ENCODE assay signal across 8 cellular contexts in genomic region chr2:230902180-230902899, GRCh38. TPM values are rescaled to one million over a fixed set of nuclear protein-coding genes. Genes with fewer than 3 reads are reported as not detected.
A peak's percentile ranks its signal among the peaks of the same experiment; 100 is the strongest.
DNase-seq lines count a peak whose midpoint lies in the region; ATAC-seq and TF ChIP-seq lines count a peak whose summit lies in the region.

No MANE protein-coding gene starts in this region.

- POLR2A ChIA-PET in activated CD8-positive, alpha-beta T cell treated with anti-CD3 and anti-CD28 coated beads for 36 hours (lab: Charles Lee) = interaction anchor here (0.7 to 1.4 kb wide), 5 partner anchors 10 to 85 kb away, joined by 3 to 10 read pairs (median 4); no protein-coding TSS in a partner anchor

- no peaks in the 10 kb centered on the region for H3K9me3 Mint-ChIP-seq in activated CD8-positive, alpha-beta T cell treated with anti-CD3 and anti-CD28 coated beads for 36 hours
- H3K9me3 Mint-ChIP-seq in neural progenitor cell = no peaks in the 10 kb centered on the region

- no peak overlapping the region for H3K4me3 ChIP-seq in esophagus squamous epithelium
- peak overlapping the region; percentile 16 for H3K4me3 ChIP-seq in neural progenitor cell

- no peak overlapping the region for H3K9ac ChIP-seq in neural progenitor cell

- H3K4me3 Mint-ChIP-seq in activated CD8-positive, alpha-beta T cell treated with anti-CD3 and anti-CD28 coated beads for 36 hours = no peak overlapping the region
- H3K4me3 Mint-ChIP-seq in neural progenitor cell = no peak overlapping the region

- H3K27ac ChIP-seq in esophagus squamous epithelium (no peak overlapping the region), neural progenitor cell (no peak overlapping the region)

- DNase-seq in AG09319 (ENCODE audit: extremely low read depth, low read depth) (peak; percentile 8), GM13976 (ENCODE audit: low spot score) (peak; percentile 82), NCI-H510A treated with DMSO at 0.1 percent for 48 hours (lab: John Stamatoyannopoulos, UW) (peak; percentile 90), esophagus squamous epithelium (lab: John Stamatoyannopoulos, UW) (no peak), neural progenitor cell (ENCODE audit: low spot score) (peak; percentile 74), cerebellum (ENCODE audit: low spot score) (no peak)
- DNase-seq in activated CD8-positive, alpha-beta T cell treated with anti-CD3 and anti-CD28 coated beads for 36 hours = peak; percentile 79

- H4K20me1 ChIP-seq in neural progenitor cell (ENCODE audit: low read depth) = no peaks in the 10 kb centered on the region

- H3K4me2 ChIP-seq in neural progenitor cell = peak overlapping the region; percentile 53

- peak; percentile 64 for ATAC-seq in HG03064 (IDR thresholded peaks at IDR 0.05; ENCODE audit: low read depth, unreplicated experiment)
- ATAC-seq in activated CD8-positive, alpha-beta T cell treated with anti-CD3 and anti-CD28 coated beads for 36 hours = peak; percentile 51

- no peaks in the 10 kb centered on the region for H3K79me2 ChIP-seq in neural progenitor cell (ENCODE audit: low read depth)

- in situ Hi-C loops in GM13976 (cut with MboI; ENCODE audit: low sequenced_read_pairs, unreplicated experiment) = loop anchor here (5.0 kb wide), 1 partner anchor 85 kb away; no protein-coding TSS in a partner anchor

- H3K4me1 ChIP-seq in esophagus squamous epithelium (no peaks in the 10 kb centered on the region), neural progenitor cell (peaks cover 19% of the 10 kb centered on the region)

- no peak for TF ChIP-seq POLR2A in esophagus squamous epithelium (IDR thresholded peaks at IDR 0.05)

- H3K36me3 ChIP-seq in esophagus squamous epithelium = no peaks in the 10 kb centered on the region
- no peaks in the 10 kb centered on the region for H3K36me3 ChIP-seq in neural progenitor cell

- WGBS in esophagus squamous epithelium, 2 donors = 13 to 33% methylated on average over 3 to 8 of the region's 8 CpGs

- peaks cover 3% of the 10 kb centered on the region for H3K36me3 Mint-ChIP-seq in activated CD8-positive, alpha-beta T cell treated with anti-CD3 and anti-CD28 coated beads for 36 hours (ENCODE audit: low read depth)
- no peaks in the 10 kb centered on the region for H3K36me3 Mint-ChIP-seq in neural progenitor cell

- TF ChIP-seq CTCF in AG09319 (IDR thresholded peaks at IDR 0.05; ENCODE audit: low read depth, low read length) (peak; percentile 76), GM13976 (IDR thresholded peaks at IDR 0.05; ENCODE audit: borderline replicate concordance, control extremely low read depth, extremely low read depth, insufficient read depth, missing control alignments) (peak; percentile 89), esophagus squamous epithelium (IDR thresholded peaks at IDR 0.05) (peak; percentile 33 to 67 (median 42)), neural progenitor cell (IDR thresholded peaks at IDR 0.05) (peak; percentile 74)
- peak; percentile 93 for TF ChIP-seq CTCF in activated CD8-positive, alpha-beta T cell treated with anti-CD3 and anti-CD28 coated beads for 36 hours (IDR thresholded peaks at IDR 0.05)

- H3K27me3 ChIP-seq in esophagus squamous epithelium = peaks cover 0 to 18% (median 0%) of the 10 kb centered on the region in 4 donors
- peaks cover 29% of the 10 kb centered on the region for H3K27me3 ChIP-seq in neural progenitor cell

- H3F3A ChIP-seq in neural progenitor cell (ENCODE audit: low read depth) = no peaks in the 10 kb centered on the region

- no peak overlapping the region for H2AFZ ChIP-seq in neural progenitor cell (replicated peaks)

- H3K9me3 ChIP-seq in esophagus squamous epithelium (no peaks in the 10 kb centered on the region), neural progenitor cell (ENCODE audit: low read depth) (no peaks in the 10 kb centered on the region)

- intact Hi-C loops in activated CD8-positive, alpha-beta T cell treated with anti-CD3 and anti-CD28 coated beads for 36 hours (cut with micrococcal nuclease) = loop anchor here (1.0 to 5.0 kb wide), 2 partner anchors 85 to 150 kb away; no protein-coding TSS in a partner anchor
- intact Hi-C loops in esophagus squamous epithelium (cut with DNase I) = loop anchor here (5.0 kb wide), 1 partner anchor 85 kb away; no protein-coding TSS in a partner anchor

- no peak overlapping the region for H3K27ac Mint-ChIP-seq in activated CD8-positive, alpha-beta T cell treated with anti-CD3 and anti-CD28 coated beads for 36 hours
- H3K27ac Mint-ChIP-seq in neural progenitor cell = no peak overlapping the region

- H3K4me1 Mint-ChIP-seq in activated CD8-positive, alpha-beta T cell treated with anti-CD3 and anti-CD28 coated beads for 36 hours (ENCODE audit: low read depth) = peaks cover 62% of the 10 kb centered on the region
- H3K4me1 Mint-ChIP-seq in neural progenitor cell = peaks cover 69% of the 10 kb centered on the region

- H3K27me3 Mint-ChIP-seq in activated CD8-positive, alpha-beta T cell treated with anti-CD3 and anti-CD28 coated beads for 36 hours = no peaks in the 10 kb centered on the region
- peaks cover 22% of the 10 kb centered on the region for H3K27me3 Mint-ChIP-seq in neural progenitor cell (ENCODE audit: insufficient read depth, low read depth)

- CTCF ChIA-PET in activated CD8-positive, alpha-beta T cell treated with anti-CD3 and anti-CD28 coated beads for 36 hours (lab: Charles Lee) = interaction anchor here (0.5 to 20.9 kb wide), 32 partner anchors 9 to 174 kb away, joined by 3 to 437 read pairs (median 4); partner anchors contain the start of gene GPR55

RNA-seq across cellular contexts. Expression of gene GPR55, which starts 22.7 kb away (rescaled TPM):
- 1 to 10 TPM; 5.0 to 5.3 TPM for total RNA-seq in activated CD8-positive, alpha-beta T cell treated with anti-CD3 and anti-CD28 coated beads for 36 hours
- under 1 TPM; 0.61 to 0.88 (median 0.78) TPM for total RNA-seq in esophagus squamous epithelium
- total RNA-seq in neural progenitor cell (ENCODE audit: low replicate concordance) = not detected in 2 replicates
- not detected for total RNA-seq in cerebellum

RNA-seq across cellular contexts. Expression of gene ITM2C, which starts 37.6 kb away (rescaled TPM):
- 10 to 100 TPM; 43.2 to 43.4 TPM for total RNA-seq in activated CD8-positive, alpha-beta T cell treated with anti-CD3 and anti-CD28 coated beads for 36 hours
- total RNA-seq in esophagus squamous epithelium = 10 to 100 TPM in 2 of 4 donors, 1 to 10 TPM in 2; 3.8 to 31.9 (median 10.3) TPM
- total RNA-seq in neural progenitor cell (ENCODE audit: low replicate concordance) = 84.6 and 146 TPM in 2 replicates
- total RNA-seq in cerebellum = 70.3 TPM

Comparison
In these comparisons a context has a peak if more than half of its experiments do, and no peak if none do; other contexts are left out.
1. DNase-seq: peak in AG09319 (single experiment), GM13976 (single experiment), NCI-H510A treated with DMSO at 0.1 percent for 48 hours (single experiment), activated CD8-positive, alpha-beta T cell treated with anti-CD3 and anti-CD28 coated beads for 36 hours (single experiment) and neural progenitor cell (single experiment); none in esophagus squamous epithelium (single experiment) and cerebellum (single experiment).
2. CTCF ChIP-seq: peak in every context shown above with its lines; median percentile 93 in activated CD8-positive, alpha-beta T cell treated with anti-CD3 and anti-CD28 coated beads for 36 hours; 89 in GM13976; 76 in AG09319; 74 in neural progenitor cell; 42 in esophagus squamous epithelium.